8 cellular contexts compared by ENCODE assay signal in genomic region chr11:64802370-64803162, GRCh38. TPM values are rescaled to one million over a fixed set of nuclear protein-coding genes. Genes with fewer than 3 reads are reported as not detected.
A peak's percentile ranks its signal among the peaks of the same experiment; 100 is the strongest.
DNase-seq lines count a peak whose midpoint lies in the region; ATAC-seq and TF ChIP-seq lines count a peak whose summit lies in the region.

No MANE protein-coding gene starts in this region.

- peak overlapping the region; percentile 91 for H3K4me3 ChIP-seq in GM12864 (ENCODE audit: low read depth, low read length)
- peak overlapping the region; percentile 34 for H3K4me3 ChIP-seq in HAP-1

- ATAC-seq in T-cell (replicated peaks in 1 of 4), result peak; percentile 24 to 39 (median 36)
- ATAC-seq in GM21447 (IDR thresholded peaks at IDR 0.05; ENCODE audit: unreplicated experiment), result no peak

- H3K9me3 Mint-ChIP-seq in T-cell (no peaks in the 10 kb centered on the region), nephron progenitor cell (no peaks in the 10 kb centered on the region)
- H3K9me3 Mint-ChIP-seq in dendritic cell treated with granulocyte-macrophage colony-stimulating factor and Interleukin-4, amounts not matched to agents 40 ng/mL and 50 ng/mL, for 4 days, result no peaks in the 10 kb centered on the region

- H3K4me1 ChIP-seq in HAP-1, result peaks cover 8% of the 10 kb centered on the region

- in situ Hi-C loops in HAP-1 (cut with MboI; ENCODE audit: low sequenced_read_pairs), result no loop called here

- peaks cover 22% of the 10 kb centered on the region for H3K36me3 ChIP-seq in HAP-1 (replicated peaks)

- DNase-seq in GM12864 (ENCODE audit: low read depth) (no peak), HAP-1 (ENCODE audit: low spot score in 2 of 2) (no peak), T-cell (peak in 25 of 34 experiments; percentile 8 to 49 (median 25)), nephron progenitor cell (no peak), HT-29 (ENCODE audit: low spot score) (no peak), NCI-H345 treated with DMSO at 0.1 percent for 48 hours (lab: John Stamatoyannopoulos, UW; ENCODE audit: unreplicated experiment) (no peak)

- H3K27ac Mint-ChIP-seq in T-cell, result peak overlapping the region; percentile 85 to 90
- peak overlapping the region; percentile 70 for H3K27ac Mint-ChIP-seq in dendritic cell treated with granulocyte-macrophage colony-stimulating factor and Interleukin-4, amounts not matched to agents 40 ng/mL and 50 ng/mL, for 4 days
- no peak overlapping the region for H3K27ac Mint-ChIP-seq in nephron progenitor cell

- H3K4me3 Mint-ChIP-seq in T-cell, result peak overlapping the region; percentile 75 to 86 (median 81)
- H3K4me3 Mint-ChIP-seq in dendritic cell treated with granulocyte-macrophage colony-stimulating factor and Interleukin-4, amounts not matched to agents 40 ng/mL and 50 ng/mL, for 4 days, result peak overlapping the region; percentile 58
- H3K4me3 Mint-ChIP-seq in nephron progenitor cell, result peak overlapping the region; percentile 71

- no peaks in the 10 kb centered on the region for H3K9me3 ChIP-seq in HAP-1

- POLR2A ChIA-PET in T-cell (lab: Charles Lee), result interaction anchor here in 1 of 2 donors (0.5 to 0.7 kb wide), 2 partner anchors 121 to 715 kb away, joined by 3 to 4 read pairs; no protein-coding TSS in a partner anchor

- CTCF ChIA-PET in T-cell (lab: Charles Lee), result interaction anchor here (0.6 to 1.3 kb wide), 4 partner anchors 16 to 84 kb away, joined by 3 to 5 read pairs (median 4); partner anchors contain the start of gene SF1 (in 1 of the 2)

- intact Hi-C loops in dendritic cell treated with granulocyte-macrophage colony-stimulating factor and Interleukin-4, amounts not matched to agents 40 ng/mL and 50 ng/mL, for 4 days (cut with micrococcal nuclease), result loop anchor here (1.0 kb wide), 1 partner anchor 24 kb away; the partner anchor contains the start of gene SF1

- TF ChIP-seq CTCF in GM12864 (IDR thresholded peaks at IDR 0.05; ENCODE audit: low read depth, low read length, missing control alignments) (no peak), nephron progenitor cell (IDR thresholded peaks at IDR 0.05) (no peak)

- H3K27me3 ChIP-seq in HAP-1 (ENCODE audit: low read depth), result no peaks in the 10 kb centered on the region

- H3K27me3 Mint-ChIP-seq in T-cell (no peaks in the 10 kb centered on the region), nephron progenitor cell (ENCODE audit: low read depth, poor library complexity) (no peaks in the 10 kb centered on the region)
- no peaks in the 10 kb centered on the region for H3K27me3 Mint-ChIP-seq in dendritic cell treated with granulocyte-macrophage colony-stimulating factor and Interleukin-4, amounts not matched to agents 40 ng/mL and 50 ng/mL, for 4 days

- peaks cover 30 to 42% (median 34%) of the 10 kb centered on the region in 3 donors for H3K4me1 Mint-ChIP-seq in T-cell
- H3K4me1 Mint-ChIP-seq in dendritic cell treated with granulocyte-macrophage colony-stimulating factor and Interleukin-4, amounts not matched to agents 40 ng/mL and 50 ng/mL, for 4 days (ENCODE audit: low read depth), result peaks cover 36% of the 10 kb centered on the region
- peaks cover 21% of the 10 kb centered on the region for H3K4me1 Mint-ChIP-seq in nephron progenitor cell

- H3K36me3 Mint-ChIP-seq in T-cell (peaks cover 23% of the 10 kb centered on the region), nephron progenitor cell (ENCODE audit: low read depth) (peaks cover 29% of the 10 kb centered on the region)
- peaks cover 51% of the 10 kb centered on the region for H3K36me3 Mint-ChIP-seq in dendritic cell treated with granulocyte-macrophage colony-stimulating factor and Interleukin-4, amounts not matched to agents 40 ng/mL and 50 ng/mL, for 4 days (ENCODE audit: low read depth)

RNA-seq across cellular contexts. Expression of gene MAP4K2, which starts 0.4 kb away (rescaled TPM):
- 100 to 1,000 TPM in 3 of 5 donors, 10 to 100 TPM in 2; 80.9 to 131 (median 102) TPM for total RNA-seq in T-cell
- total RNA-seq in HT-29 (2014; rRNA removed; shearing (Covaris generic)), result 44.4 and 57.0 TPM in 2 replicates

RNA-seq across cellular contexts. Expression of gene MEN1, which starts 7.8 kb away (rescaled TPM):
- total RNA-seq in T-cell, result 10 to 100 TPM; 31.7 to 62.0 (median 49.6) TPM
- 35.1 and 38.0 TPM in 2 replicates for total RNA-seq in HT-29 (2014; rRNA removed; shearing (Covaris generic))

RNA-seq across cellular contexts. Expression of gene SF1, which starts 24.2 kb away (rescaled TPM):
- 1,000 to 10,000 TPM in 2 of 5 donors, 100 to 1,000 TPM in 3; 670 to 1,510 (median 732) TPM for total RNA-seq in T-cell
- total RNA-seq in HT-29 (2014; rRNA removed; shearing (Covaris generic)), result 193 and 251 TPM in 2 replicates

RNA-seq across cellular contexts. Expression of gene CDC42BPG, which starts 41.9 kb away (rescaled TPM):
- total RNA-seq in T-cell, result 10 to 100 TPM in 1 of 5 donors, 1 to 10 TPM in 4; 7.4 to 10.5 (median 9.1) TPM
- 22.7 and 24.7 TPM in 2 replicates for total RNA-seq in HT-29 (2014; rRNA removed; shearing (Covaris generic))

RNA-seq across cellular contexts. Expression of gene PYGM, which starts 42.8 kb away (rescaled TPM):
- 10 to 100 TPM in 1 of 5 donors, 1 to 10 TPM in 4; 7.4 to 34.7 (median 8.5) TPM for total RNA-seq in T-cell
- total RNA-seq in HT-29 (2014; rRNA removed; shearing (Covaris generic)), result 0.16 and 0.23 TPM in 2 replicates

Comparison
In these comparisons a context has a peak if more than half of its experiments do, and no peak if none do; other contexts are left out.
1. DNase-seq: peak in T-cell (25 of 34); none in GM12864 (single experiment), HAP-1 (0 of 2), nephron progenitor cell (single experiment), HT-29 (single experiment) and NCI-H345 treated with DMSO at 0.1 percent for 48 hours (single experiment).
2. Peak in every context shown above with its lines, with median percentiles within 50 percentile points of each other: H3K4me3 Mint-ChIP-seq.